Comparison of ENCODE assay signal across 25 cellular contexts in the genomic region with DNA sequence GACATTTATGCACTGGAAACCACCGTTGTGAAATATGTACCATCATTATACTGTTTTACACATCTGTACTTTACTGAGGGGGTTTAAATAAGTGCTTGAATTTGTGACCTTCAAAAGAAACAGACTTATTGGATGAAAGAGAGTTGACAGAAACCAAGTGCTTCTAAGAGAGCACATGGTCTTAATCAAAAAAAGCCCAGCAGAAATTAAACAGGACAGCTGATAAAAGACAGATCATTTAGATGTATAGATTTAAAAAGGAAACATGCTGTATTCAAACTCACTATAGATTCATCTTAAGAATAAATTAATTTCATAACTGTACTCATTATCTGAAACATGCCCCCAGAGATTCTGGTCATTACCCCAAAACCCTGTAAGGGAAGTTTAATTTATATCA.
DNase-seq lines count a peak whose midpoint lies in the region; ATAC-seq, FAIRE-seq and TF ChIP-seq lines count a peak whose summit lies in the region.
"Had no signal": no experiment of that assay in that cellular context is flagged by ENCODE, and none has a peak within 500 bp of the region (broad histone marks: within the 10 kb centered on the region; RNA-seq: fewer than 3 reads in every experiment).

No MANE protein-coding gene starts in this region.

- intact Hi-C loops in A673 (cut with micrococcal nuclease; ENCODE audit: unreplicated experiment): no loop called here

- H3K9ac ChIP-seq in SK-N-SH: no peak overlapping the region
- H3K9ac ChIP-seq in astrocyte (ENCODE audit: low read length): no peak overlapping the region
- H3K9ac ChIP-seq in smooth muscle cell (ENCODE audit: low read depth): no peak overlapping the region
- H3K9ac ChIP-seq: BLaER1 treated with 17β-estradiol and CSF1 and Interleukin-3, amounts not matched to agents 10 nM and 100 nM; GM23248 had no signal

- H4K20me1 ChIP-seq in SK-N-SH (ENCODE audit: insufficient read depth) (no peaks in the 10 kb centered on the region), astrocyte (ENCODE audit: insufficient read depth, low read length) (no peaks in the 10 kb centered on the region), smooth muscle cell (ENCODE audit: low read depth) (no peaks in the 10 kb centered on the region)
- H4K20me1 ChIP-seq: BLaER1 treated with 17β-estradiol and CSF1 and Interleukin-3, amounts not matched to agents 10 nM and 100 nM had no signal

- H3K9me2 ChIP-seq in SK-N-SH: no peaks in the 10 kb centered on the region

- H3K4me3 Mint-ChIP-seq in astrocyte (ENCODE audit: unreplicated experiment): no peak overlapping the region
- H3K4me3 Mint-ChIP-seq: CD14-positive monocyte; CD4-positive, alpha-beta T cell; CD8-positive, alpha-beta memory T cell had no signal

- DNase-seq in A673 (ENCODE audit: low spot score) (peak; percentile 33), SK-N-SH (peak; percentile 29), astrocyte (ENCODE audit: low read depth) (no peak), smooth muscle cell (lab: John Stamatoyannopoulos, UW; ENCODE audit: unreplicated experiment) (no peak), caudate nucleus (lab: John Stamatoyannopoulos, UW) (no peak), HuH-7.5 (ENCODE audit: low spot score) (no peak)
- DNase-seq: ACHN; AML-193; BE2C; CD4-positive, alpha-beta T cell; CD8-positive, alpha-beta memory T cell; DMS 273 treated with DMSO at 0.1 percent for 48 hours; DMS53; DMS79 treated with DMSO at 0.1 percent for 48 hours; GF-D8; GM23248; H7; HCEC 1CT had no signal

- H3K27me3 Mint-ChIP-seq in astrocyte (ENCODE audit: low read depth, unreplicated experiment): no peaks in the 10 kb centered on the region

- no peaks in the 10 kb centered on the region for H3K36me3 Mint-ChIP-seq in astrocyte (ENCODE audit: low read depth, unreplicated experiment)
- H3K36me3 Mint-ChIP-seq: CD14-positive monocyte; CD8-positive, alpha-beta memory T cell had no signal

- TF ChIP-seq CTCF in A673 (conservative IDR thresholded peaks at IDR 0.05; ENCODE audit: low read depth, low read length) (no peak), SK-N-SH (IDR thresholded peaks at IDR 0.05) (no peak), astrocyte (IDR thresholded peaks at IDR 0.05; ENCODE audit: insufficient read depth, low read depth, low read length) (no peak), smooth muscle cell (IDR thresholded peaks at IDR 0.05; ENCODE audit: borderline replicate concordance, insufficient read depth, poor library complexity, severe bottlenecking) (no peak)

- no peak overlapping the region for H3K27ac ChIP-seq in A673 (ENCODE audit: low read depth, low read length, poor library complexity, severe bottlenecking)
- peak overlapping the region in 1 of 2 experiments; percentile 93; a peak in 2 of 4 replicates for H3K27ac ChIP-seq in SK-N-SH (ENCODE audit: low read depth in 2 of 2, low read length in 1 of 2)
- H3K27ac ChIP-seq in astrocyte (ENCODE audit: low read depth, low read length): no peak overlapping the region
- peak overlapping the region; percentile 91 for H3K27ac ChIP-seq in smooth muscle cell (ENCODE audit: low read depth)
- H3K27ac ChIP-seq in caudate nucleus (ENCODE audit: low read depth, low read length): no peak overlapping the region
- H3K27ac ChIP-seq: 22Rv1; BLaER1 treated with 17β-estradiol and CSF1 and Interleukin-3, amounts not matched to agents 10 nM and 100 nM; GM23248 had no signal

- H3K4me1 ChIP-seq in A673 (ENCODE audit: insufficient read depth, low read length, poor library complexity, severe bottlenecking): peaks cover 36% of the 10 kb centered on the region
- peaks cover 20 to 42% of the 10 kb centered on the region in 2 experiments; a peak in 3 of 4 replicates for H3K4me1 ChIP-seq in SK-N-SH (ENCODE audit: control insufficient read depth in 1 of 2, insufficient read depth in 2 of 2, low read depth in 1 of 2, low read length in 1 of 2)
- no peaks in the 10 kb centered on the region for H3K4me1 ChIP-seq in astrocyte (ENCODE audit: insufficient read depth, low read length)
- H3K4me1 ChIP-seq in smooth muscle cell (ENCODE audit: low read depth): peaks cover 18% of the 10 kb centered on the region

- no peak overlapping the region for H2AFZ ChIP-seq in SK-N-SH (ENCODE audit: low read depth)
- H2AFZ ChIP-seq in astrocyte (ENCODE audit: low read depth, low read length): no peak overlapping the region
- H2AFZ ChIP-seq in smooth muscle cell (ENCODE audit: low read depth): no peak overlapping the region
- H2AFZ ChIP-seq: GM23248 had no signal

- H3K4me2 ChIP-seq in SK-N-SH (no peak overlapping the region), astrocyte (ENCODE audit: low read length) (no peak overlapping the region), smooth muscle cell (peak overlapping the region; percentile 21)
- H3K4me2 ChIP-seq: BLaER1 treated with 17β-estradiol and CSF1 and Interleukin-3, amounts not matched to agents 10 nM and 100 nM had no signal

- no peaks in the 10 kb centered on the region for H3K36me3 ChIP-seq in A673 (ENCODE audit: insufficient read depth, low read length, poor library complexity, severe bottlenecking)
- no peaks in the 10 kb centered on the region for H3K36me3 ChIP-seq in SK-N-SH (replicated peaks in 1 of 2; ENCODE audit: control insufficient read depth in 1 of 2, insufficient read depth in 2 of 2, low read length in 1 of 2)
- H3K36me3 ChIP-seq in astrocyte (ENCODE audit: insufficient read depth, low read length): no peaks in the 10 kb centered on the region
- no peaks in the 10 kb centered on the region for H3K36me3 ChIP-seq in smooth muscle cell (ENCODE audit: low read depth)
- H3K36me3 ChIP-seq: BE2C; BLaER1 treated with 17β-estradiol and CSF1 and Interleukin-3, amounts not matched to agents 10 nM and 100 nM had no signal

- H3K27ac Mint-ChIP-seq in astrocyte (ENCODE audit: unreplicated experiment): peak overlapping the region; percentile 99
- H3K27ac Mint-ChIP-seq: CD14-positive monocyte; CD4-positive, alpha-beta T cell; CD8-positive, alpha-beta memory T cell had no signal

- no peaks in the 10 kb centered on the region for H3K9me3 Mint-ChIP-seq in astrocyte (ENCODE audit: unreplicated experiment)
- H3K9me3 Mint-ChIP-seq: CD4-positive, alpha-beta T cell; CD8-positive, alpha-beta memory T cell had no signal

- POLR2A ChIA-PET in A673 (lab: Charles Lee; ENCODE audit: low non-redundant PET): no interaction called here
- POLR2A ChIA-PET in SK-N-SH (lab: Yijun Ruan, JAX): no interaction called here

- H3K9me3 ChIP-seq in A673 (ENCODE audit: low read depth, low read length, poor library complexity, severe bottlenecking): no peaks in the 10 kb centered on the region
- no peaks in the 10 kb centered on the region for H3K9me3 ChIP-seq in SK-N-SH
- H3K9me3 ChIP-seq in astrocyte (ENCODE audit: insufficient read depth, low read depth, low read length): no peaks in the 10 kb centered on the region
- no peaks in the 10 kb centered on the region for H3K9me3 ChIP-seq in smooth muscle cell (replicated peaks; ENCODE audit: low read depth)
- H3K9me3 ChIP-seq: BE2C; BLaER1 treated with 17β-estradiol and CSF1 and Interleukin-3, amounts not matched to agents 10 nM and 100 nM had no signal

- BruUV-seq in A673 (replicated peaks; lab: Mats Ljungman, UMichigan): no TSS peak

- WGBS in SK-N-SH (ENCODE audit: low lambda C conversion rate): 7% methylated on average over 1 of the region's 1 CpG
- 38% methylated on average over 1 of the region's 1 CpG for WGBS in smooth muscle cell (ENCODE audit: low lambda C conversion rate)

- H3F3A ChIP-seq in SK-N-SH (replicated peaks; ENCODE audit: insufficient read depth) (peaks cover 15% of the 10 kb centered on the region), smooth muscle cell (ENCODE audit: low read depth) (peaks cover 25% of the 10 kb centered on the region)

- FAIRE-seq in astrocyte (lab: Jason Lieb, UNC): no peak
- FAIRE-seq: GM12891, GM18507, H1 had no signal

- ATAC-seq in GM21447 (IDR thresholded peaks at IDR 0.05; ENCODE audit: unreplicated experiment): no peak

- TF ChIP-seq EP300 in SK-N-SH (IDR thresholded peaks at IDR 0.05; ENCODE audit: borderline replicate concordance in 1 of 2, low read depth in 1 of 2, low read length in 1 of 2): peak; percentile 63 to 100

- peaks cover 31% of the 10 kb centered on the region for H3K4me1 Mint-ChIP-seq in astrocyte (ENCODE audit: low read depth, unreplicated experiment)
- H3K4me1 Mint-ChIP-seq: CD14-positive monocyte; CD8-positive, alpha-beta memory T cell had no signal

- CTCF ChIA-PET in A673 (lab: Charles Lee) (no interaction called here), SK-N-SH (lab: Yijun Ruan, JAX) (interaction anchor here (1.6 to 1.7 kb wide), 2 partner anchors 62 to 304 kb away, joined by 5 read pairs; no protein-coding TSS in a partner anchor)

- TF ChIP-seq RAD21 in SK-N-SH (IDR thresholded peaks at IDR 0.05; ENCODE audit: low read length): peak; percentile 36; the same call in 1 of the 2 replicates

- H3K4me3 ChIP-seq in A673 (ENCODE audit: low read depth, low read length, poor library complexity, severe bottlenecking): no peak overlapping the region
- H3K4me3 ChIP-seq in SK-N-SH (ENCODE audit: low read depth in 2 of 2, low read length in 1 of 2): no peak overlapping the region
- no peak overlapping the region for H3K4me3 ChIP-seq in astrocyte (ENCODE audit: insufficient read depth, low read depth, low read length)
- no peak overlapping the region for H3K4me3 ChIP-seq in smooth muscle cell
- H3K4me3 ChIP-seq: BLaER1 treated with 17β-estradiol and CSF1 and Interleukin-3, amounts not matched to agents 10 nM and 100 nM; GM23248 had no signal

- no peaks in the 10 kb centered on the region for H3K79me2 ChIP-seq in SK-N-SH (ENCODE audit: insufficient read depth)
- no peaks in the 10 kb centered on the region for H3K79me2 ChIP-seq in astrocyte (ENCODE audit: insufficient read depth, low read length)
- H3K79me2 ChIP-seq in smooth muscle cell (ENCODE audit: low read depth): no peaks in the 10 kb centered on the region

- H3K27me3 ChIP-seq in A673 (replicated peaks; ENCODE audit: insufficient read depth, low read depth, low read length, poor library complexity) (no peaks in the 10 kb centered on the region), SK-N-SH (ENCODE audit: insufficient read depth) (no peaks in the 10 kb centered on the region), astrocyte (ENCODE audit: insufficient read depth, low read length) (no peaks in the 10 kb centered on the region), smooth muscle cell (ENCODE audit: low read depth) (no peaks in the 10 kb centered on the region)
- H3K27me3 ChIP-seq: BE2C; BLaER1 treated with 17β-estradiol and CSF1 and Interleukin-3, amounts not matched to agents 10 nM and 100 nM had no signal

TF ChIP-seq in SK-N-SH, 30 proteins besides CTCF, POLR2A, EP300 and RAD21 (continues in another document):
- TF ChIP-seq, protein P1, sequence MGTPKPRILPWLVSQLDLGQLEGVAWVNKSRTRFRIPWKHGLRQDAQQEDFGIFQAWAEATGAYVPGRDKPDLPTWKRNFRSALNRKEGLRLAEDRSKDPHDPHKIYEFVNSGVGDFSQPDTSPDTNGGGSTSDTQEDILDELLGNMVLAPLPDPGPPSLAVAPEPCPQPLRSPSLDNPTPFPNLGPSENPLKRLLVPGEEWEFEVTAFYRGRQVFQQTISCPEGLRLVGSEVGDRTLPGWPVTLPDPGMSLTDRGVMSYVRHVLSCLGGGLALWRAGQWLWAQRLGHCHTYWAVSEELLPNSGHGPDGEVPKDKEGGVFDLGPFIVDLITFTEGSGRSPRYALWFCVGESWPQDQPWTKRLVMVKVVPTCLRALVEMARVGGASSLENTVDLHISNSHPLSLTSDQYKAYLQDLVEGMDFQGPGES (IDR thresholded peaks at IDR 0.05; ENCODE audit: low read depth, low read length): no peak

Comparison
In these comparisons a context has a peak if more than half of its experiments do, and no peak if none do; other contexts are left out.
1. DNase-seq: peak in A673 (single experiment) and SK-N-SH (single experiment); none in astrocyte (single experiment), smooth muscle cell (single experiment), caudate nucleus (0 of 61) and HuH-7.5 (single experiment).